In genomic region chr12:59808317-59808910, GRCh38 we compare ENCODE assay signal across 8 cellular contexts.
DNase-seq lines count a peak whose midpoint lies in the region; ATAC-seq, FAIRE-seq and TF ChIP-seq lines count a peak whose summit lies in the region.

No MANE protein-coding gene starts in this region.

- CTCF ChIA-PET in A549 (lab: Yijun Ruan, JAX) (interaction anchor here (0.9 to 1.7 kb wide), 4 partner anchors 10 to 1818 kb away, joined by 3 to 5 read pairs (median 3); no protein-coding TSS in a partner anchor), GM10248 (lab: Yijun Ruan, JAX) (interaction anchor here (0.7 to 5.8 kb wide), 16 partner anchors 9 to 411 kb away, joined by 3 to 20 read pairs (median 4); partner anchors contain the start of gene SLC16A7)

- no peaks in the 10 kb centered on the region for H3K9me3 ChIP-seq in A549

- H3K36me3 Mint-ChIP-seq in activated T-cell treated with anti-CD3 and anti-CD28 coated beads, Interleukin-2, amount 50 U/mL, for 24 hours (ENCODE audit: low read depth): no peaks in the 10 kb centered on the region

- peak; percentile 54 for TF ChIP-seq CTCF in A549 (IDR thresholded peaks at IDR 0.05)
- TF ChIP-seq CTCF in GM10248 (IDR thresholded peaks at IDR 0.05; ENCODE audit: control extremely low read depth, extremely low read depth, low read depth, missing control alignments): peak; percentile 64
- TF ChIP-seq CTCF in LNCaP clone FGC (IDR thresholded peaks at IDR 0.05; ENCODE audit: control insufficient read depth, extremely low read depth, insufficient read depth): peak; percentile 65
- peak; percentile 90 for TF ChIP-seq CTCF in VCaP (conservative IDR thresholded peaks at IDR 0.05)
- TF ChIP-seq CTCF in retinal pigment epithelial cell (conservative IDR thresholded peaks at IDR 0.05; ENCODE audit: low read depth, low read length): peak; percentile 80

- H3K4me2 ChIP-seq in A549: no peak overlapping the region

- FAIRE-seq in A549 (lab: Jason Lieb, UNC): peak; percentile 65

- H3K27ac Mint-ChIP-seq in activated T-cell treated with anti-CD3 and anti-CD28 coated beads, Interleukin-2, amount 50 U/mL, for 24 hours: no peak overlapping the region

- no peak overlapping the region for H3K4me3 Mint-ChIP-seq in activated T-cell treated with anti-CD3 and anti-CD28 coated beads, Interleukin-2, amount 50 U/mL, for 24 hours

- H3K4me3 ChIP-seq in A549 (no peak overlapping the region), LNCaP clone FGC (ENCODE audit: low read depth, low read length) (no peak overlapping the region), retinal pigment epithelial cell (ENCODE audit: low read length) (no peak overlapping the region)

- TF ChIP-seq EP300 in A549 (IDR thresholded peaks at IDR 0.05): no peak

- H3K9me3 Mint-ChIP-seq in activated T-cell treated with anti-CD3 and anti-CD28 coated beads, Interleukin-2, amount 50 U/mL, for 24 hours: no peaks in the 10 kb centered on the region

- POLR2A ChIA-PET in A549 (lab: Yijun Ruan, JAX): interaction anchor here (0.6 kb wide), 1 partner anchor 681 kb away, joined by 3 read pairs; no protein-coding TSS in a partner anchor
- POLR2A ChIA-PET in GM10248 (lab: Yijun Ruan, JAX): no interaction called here

- DNase-seq in A549 (ENCODE audit: low read depth in 1 of 2, low spot score in 1 of 2) (peak; percentile 2 to 28), GM10248 (ENCODE audit: extremely low spot score) (peak; percentile 43), HCEC 1CT (peak; percentile 50), LNCaP clone FGC (ENCODE audit: low read depth) (no peak), glomerular visceral epithelial cell (ENCODE audit: extremely low spot score) (peak; percentile 24), retinal pigment epithelial cell (ENCODE audit: low read depth) (no peak)
- DNase-seq in activated T-cell treated with anti-CD3 and anti-CD28 coated beads, Interleukin-2, amount 50 U/mL, for 24 hours: no peak

- peak; percentile 44 to 45; a peak in 4 of 5 replicates for TF ChIP-seq RAD21 in A549 (conservative IDR thresholded peaks at IDR 0.05 in 1 of 2, IDR thresholded peaks at IDR 0.05 in 1 of 2)

- no peak for TF ChIP-seq POLR2A in A549 (IDR thresholded peaks at IDR 0.05; ENCODE audit: low read length)

- H3K27ac ChIP-seq in A549 (no peak overlapping the region), VCaP (no peak overlapping the region)

- no peaks in the 10 kb centered on the region for H3K4me1 ChIP-seq in A549

- ATAC-seq in A549: peak; percentile 73 to 82; a peak in 5 of 6 replicates

- H3K27me3 Mint-ChIP-seq in activated T-cell treated with anti-CD3 and anti-CD28 coated beads, Interleukin-2, amount 50 U/mL, for 24 hours: peaks cover 7% of the 10 kb centered on the region

- H3K4me1 Mint-ChIP-seq in activated T-cell treated with anti-CD3 and anti-CD28 coated beads, Interleukin-2, amount 50 U/mL, for 24 hours (ENCODE audit: low read depth): peaks cover 2% of the 10 kb centered on the region

- 22% methylated on average over 3 of the region's 3 CpGs for WGBS in A549 (ENCODE audit: missing lambda C conversion rate)

TF ChIP-seq in A549, 52 proteins besides CTCF, POLR2A, EP300 and RAD21:
- TF ChIP-seq FOXS1 (CRISPR knock-in tag; IDR thresholded peaks at IDR 0.05) (no peak), CEBPB (IDR thresholded peaks at IDR 0.05) (no peak), MAFK (IDR thresholded peaks at IDR 0.05; ENCODE audit: partially characterized antibody) (peak; percentile 48), CHD2 (IDR thresholded peaks at IDR 0.05; ENCODE audit: low read length, partially characterized antibody) (no peak), SMC3 (IDR thresholded peaks at IDR 0.05) (peak; percentile 62), CBX2 (IDR thresholded peaks at IDR 0.05; ENCODE audit: borderline replicate concordance, low read depth) (no peak), JUNB (IDR thresholded peaks at IDR 0.05) (no peak), ZSCAN20 (CRISPR knock-in tag; IDR thresholded peaks at IDR 0.05) (no peak), BCL3 (IDR thresholded peaks at IDR 0.05) (no peak)

Comparison
In these comparisons a context has a peak if more than half of its experiments do, and no peak if none do; other contexts are left out.
1. DNase-seq: peak in A549 (2 of 2), GM10248 (single experiment), HCEC 1CT (single experiment) and glomerular visceral epithelial cell (single experiment); none in LNCaP clone FGC (single experiment), retinal pigment epithelial cell (single experiment) and activated T-cell treated with anti-CD3 and anti-CD28 coated beads, Interleukin-2, amount 50 U/mL, for 24 hours (single experiment).
2. Peak in every context shown above with its lines, with median percentiles within 50 percentile points of each other: CTCF ChIP-seq.